22 cellular contexts compared by ENCODE assay signal in genomic region chr7:95302976-95303375, GRCh38. TPM values are rescaled to one million over a fixed set of nuclear protein-coding genes. Genes with fewer than 3 reads are reported as not detected.
A peak's percentile ranks its signal among the peaks of the same experiment; 100 is the strongest.
DNase-seq lines count a peak whose midpoint lies in the region; ATAC-seq, FAIRE-seq and TF ChIP-seq lines count a peak whose summit lies in the region.
"Had no signal": no experiment of that assay in that cellular context is flagged by ENCODE, and none has a peak within 500 bp of the region (broad histone marks: within the 10 kb centered on the region; RNA-seq: fewer than 3 reads in every experiment).

No MANE protein-coding gene starts in this region.

- no peaks in the 10 kb centered on the region for H3K36me3 Mint-ChIP-seq in MCF 10A (ENCODE audit: insufficient read depth, unreplicated experiment)
- H3K36me3 Mint-ChIP-seq in T-helper 2 cell treated with Interferon-gamma antibody and Interleukin-4, amounts not matched to agents 5 μg/mL and 100 μg/mL, for 36 hours (ENCODE audit: low read depth): no peaks in the 10 kb centered on the region
- H3K36me3 Mint-ChIP-seq: CD14-positive monocyte had no signal

- BruUV-seq in MCF 10A (replicated peaks; lab: Mats Ljungman, UMichigan) (no TSS peak), HepG2 (replicated peaks; lab: Mats Ljungman, UMichigan) (no TSS peak)

- no peaks in the 10 kb centered on the region for H3K27me3 ChIP-seq in breast epithelium
- no peaks in the 10 kb centered on the region for H3K27me3 ChIP-seq in HepG2 (ENCODE audit: control insufficient read depth in 1 of 2, insufficient read depth in 2 of 2, low read length in 2 of 2)
- no peaks in the 10 kb centered on the region for H3K27me3 ChIP-seq in brain microvascular endothelial cell (replicated peaks)

- 20% methylated on average over 3 of the region's 3 CpGs for WGBS in HepG2 (ENCODE audit: low lambda C conversion rate)

- H3K79me2 ChIP-seq in HepG2 (ENCODE audit: insufficient read depth, low read length): no peaks in the 10 kb centered on the region

- POLR2A ChIA-PET in MCF 10A (lab: Yijun Ruan, JAX): no interaction called here
- POLR2A ChIA-PET in HepG2 (lab: Yijun Ruan, JAX): no interaction called here

- intact Hi-C loops in MCF 10A (cut with micrococcal nuclease): no loop called here
- intact Hi-C loops in breast epithelium (cut with DNase I; ENCODE audit: low total_unique reads): no loop called here
- intact Hi-C loops in HepG2 (cut with micrococcal nuclease; ENCODE audit: unreplicated experiment): no loop called here

- in situ Hi-C loops in HepG2 (cut with HindIII; ENCODE audit: extremely low pct_ligation_motif_present, low pct_unique_long_range_greater_than_20kb) (no loop called here), brain microvascular endothelial cell (cut with HindIII; ENCODE audit: low pct_ligation_motif_present, low sequenced_read_pairs) (no loop called here)

- FAIRE-seq in HepG2 (lab: Jason Lieb, UNC) (no peak), urothelium cell line (lab: Jason Lieb, UNC) (no peak)
- FAIRE-seq: GM18507, RCC 7860 had no signal

- CTCF ChIA-PET in MCF 10A (lab: Yijun Ruan, JAX): no interaction called here
- CTCF ChIA-PET in HepG2 (lab: Yijun Ruan, JAX; ENCODE audit: low intra/inter-chr PET ratio, low total read pairs): no interaction called here

- peaks cover 27% of the 10 kb centered on the region for H3K27me3 Mint-ChIP-seq in MCF 10A (ENCODE audit: insufficient read depth, unreplicated experiment)
- H3K27me3 Mint-ChIP-seq in T-helper 2 cell treated with Interferon-gamma antibody and Interleukin-4, amounts not matched to agents 5 μg/mL and 100 μg/mL, for 36 hours (ENCODE audit: low read depth): peaks cover 8% of the 10 kb centered on the region

- no peaks in the 10 kb centered on the region for H3K4me1 Mint-ChIP-seq in MCF 10A (ENCODE audit: insufficient read depth, unreplicated experiment)
- H3K4me1 Mint-ChIP-seq in T-helper 2 cell treated with Interferon-gamma antibody and Interleukin-4, amounts not matched to agents 5 μg/mL and 100 μg/mL, for 36 hours (ENCODE audit: low read depth): no peaks in the 10 kb centered on the region
- H3K4me1 Mint-ChIP-seq: CD14-positive monocyte had no signal

- H4K20me1 ChIP-seq in HepG2 (ENCODE audit: insufficient read depth, low read length): no peaks in the 10 kb centered on the region

- ATAC-seq in HepG2: peak; percentile 37; the same call in 2 of the 3 replicates

- H3K36me3 ChIP-seq in breast epithelium (no peaks in the 10 kb centered on the region), HepG2 (replicated peaks in 1 of 2; ENCODE audit: control insufficient read depth in 1 of 2, insufficient read depth in 2 of 2, low read length in 2 of 2) (no peaks in the 10 kb centered on the region), brain microvascular endothelial cell (replicated peaks) (no peaks in the 10 kb centered on the region)

- H2AFZ ChIP-seq in HepG2 (ENCODE audit: low read length): no peak overlapping the region

- no peak for TF ChIP-seq RAD21 in HepG2 (CRISPR knock-in tag; IDR thresholded peaks at IDR 0.05)

- no peak overlapping the region for H3K4me2 ChIP-seq in HepG2 (ENCODE audit: low read depth, low read length)

- no peak for TF ChIP-seq CTCF in MCF 10A (IDR thresholded peaks at IDR 0.05; ENCODE audit: unreplicated experiment)
- no peak for TF ChIP-seq CTCF in breast epithelium (IDR thresholded peaks at IDR 0.05)
- TF ChIP-seq CTCF in HepG2 (CRISPR knock-in tag; IDR thresholded peaks at IDR 0.05): no peak
- TF ChIP-seq CTCF in brain microvascular endothelial cell (IDR thresholded peaks at IDR 0.05; ENCODE audit: low read depth, low read length, missing control alignments): no peak

- no peak overlapping the region for H3K4me3 ChIP-seq in breast epithelium
- no peak overlapping the region for H3K4me3 ChIP-seq in HepG2 (replicated peaks in 1 of 3; ENCODE audit: insufficient read depth in 1 of 3, low read depth in 2 of 3, low read length in 3 of 3)
- H3K4me3 ChIP-seq in brain microvascular endothelial cell (ENCODE audit: low read depth, low read length): no peak overlapping the region

- TF ChIP-seq EP300 in HepG2 (IDR thresholded peaks at IDR 0.05; ENCODE audit: low read depth in 2 of 2, low read length in 2 of 2) (no peak), HepG2 (CRISPR knock-in tag; IDR thresholded peaks at IDR 0.05; ENCODE audit: borderline replicate concordance) (no peak)

- no peaks in the 10 kb centered on the region for H3K4me1 ChIP-seq in breast epithelium
- H3K4me1 ChIP-seq in HepG2 (ENCODE audit: insufficient read depth, low read length): no peaks in the 10 kb centered on the region

- H3K9ac ChIP-seq in HepG2 (ENCODE audit: insufficient read depth, low read depth, low read length): no peak overlapping the region

- DNase-seq in MCF 10A (ENCODE audit: unreplicated experiment) (peak; percentile 13), breast epithelium (ENCODE audit: low spot score in 2 of 2) (no peak), amniotic epithelial cell (ENCODE audit: low read depth) (peak; percentile 87), HepG2 (ENCODE audit: low spot score) (no peak), urothelium cell line (ENCODE audit: low spot score) (peak; percentile 28), brain microvascular endothelial cell (no peak), NCI-H1436 treated with DMSO at 0.1 percent for 48 hours (lab: John Stamatoyannopoulos, UW) (no peak)
- DNase-seq in T-helper 2 cell treated with Interferon-gamma antibody and Interleukin-4, amounts not matched to agents 5 μg/mL and 100 μg/mL, for 36 hours (ENCODE audit: low spot score): no peak
- DNase-seq: 8988T, COR-L47, DMS153, HCEC 1CT, NCI-H1092, NCI-H1694, NCI-H2171, NCI-H774, SIG-M5 had no signal

- H3K9me3 ChIP-seq in breast epithelium (no peaks in the 10 kb centered on the region), HepG2 (ENCODE audit: low read length) (no peaks in the 10 kb centered on the region)

- no peak overlapping the region for H3K27ac Mint-ChIP-seq in MCF 10A (ENCODE audit: low read depth, unreplicated experiment)
- no peak overlapping the region for H3K27ac Mint-ChIP-seq in T-helper 2 cell treated with Interferon-gamma antibody and Interleukin-4, amounts not matched to agents 5 μg/mL and 100 μg/mL, for 36 hours
- H3K27ac Mint-ChIP-seq: CD14-positive monocyte had no signal

- H3K4me3 Mint-ChIP-seq in MCF 10A (ENCODE audit: unreplicated experiment): no peak overlapping the region
- H3K4me3 Mint-ChIP-seq in T-helper 2 cell treated with Interferon-gamma antibody and Interleukin-4, amounts not matched to agents 5 μg/mL and 100 μg/mL, for 36 hours: no peak overlapping the region
- H3K4me3 Mint-ChIP-seq: CD14-positive monocyte had no signal

- no peak overlapping the region for H3K27ac ChIP-seq in breast epithelium
- no peak overlapping the region for H3K27ac ChIP-seq in HepG2 (ENCODE audit: extremely low read length, insufficient read depth, low read length)
- no peak overlapping the region for H3K27ac ChIP-seq in brain microvascular endothelial cell

- TF ChIP-seq POLR2A in breast epithelium (IDR thresholded peaks at IDR 0.05) (no peak), HepG2 (IDR thresholded peaks at IDR 0.05; ENCODE audit: insufficient read depth in 1 of 2, low read depth in 2 of 2, low read length in 2 of 2) (no peak)

- no peaks in the 10 kb centered on the region for H3K9me3 Mint-ChIP-seq in MCF 10A (ENCODE audit: unreplicated experiment)
- no peaks in the 10 kb centered on the region for H3K9me3 Mint-ChIP-seq in T-helper 2 cell treated with Interferon-gamma antibody and Interleukin-4, amounts not matched to agents 5 μg/mL and 100 μg/mL, for 36 hours

TF ChIP-seq in HepG2, 621 proteins besides CTCF, POLR2A, EP300 and RAD21 (continues in another document):
- TF ChIP-seq E2F2 (CRISPR knock-in tag; IDR thresholded peaks at IDR 0.05; ENCODE audit: borderline replicate concordance) (no peak), ZNF841 (CRISPR knock-in tag; IDR thresholded peaks at IDR 0.05; ENCODE audit: borderline replicate concordance) (no peak), TP53 (CRISPR knock-in tag; conservative IDR thresholded peaks at IDR 0.05) (no peak)

RNA-seq across cellular contexts. Expression of gene PON1, which starts 21.4 kb away (rescaled TPM):
- total RNA-seq in MCF 10A (2022): not detected in 2 replicates
- under 1 TPM in 2 of 3 donors, not detected in 1; 0.29 to 0.66 TPM for total RNA-seq in breast epithelium
- 0.27 TPM in 1 of 2 replicates, not detected in the other for total RNA-seq in HepG2 (2016; rRNA removed; fragmentation: Illumina TruSeq; extraction: Trizol)
- 0.20 TPM in 1 of 2 replicates, not detected in the other for total RNA-seq in HepG2 (2016; cell fraction: cytosol; rRNA removed; fragmentation: Illumina TruSeq; extraction: Trizol; ENCODE audit: low read depth)
- total RNA-seq in HepG2 (2016; cell fraction: insoluble cytoplasmic fraction; rRNA removed; fragmentation: Illumina TruSeq; extraction: Trizol): 0.25 and 0.30 TPM in 2 replicates
- 0.25 and 0.48 TPM in 2 replicates for total RNA-seq in HepG2 (2016; cell fraction: membrane; rRNA removed; fragmentation: Illumina TruSeq; extraction: Trizol)
- total RNA-seq in HepG2 (2016; cell fraction: nucleus; rRNA removed; fragmentation: Illumina TruSeq; extraction: Trizol): 1.1 and 1.4 TPM in 2 replicates
- polyA plus RNA-seq in HepG2 (2011; rRNA removed): 0.57 and 0.63 TPM in 2 replicates
- polyA plus RNA-seq in HepG2 (2011; cell fraction: cytosol; rRNA removed): 0.17 and 0.45 TPM in 2 replicates
- 0.08 and 0.21 TPM in 2 replicates for polyA plus RNA-seq in HepG2 (2011; cell fraction: nucleus; rRNA removed)
- 0.31 and 0.91 TPM in 2 replicates for polyA plus RNA-seq in HepG2 (2012)
- 0.20 and 0.59 TPM in 2 replicates for polyA plus RNA-seq in HepG2 (2016; cell fraction: cytosol; fragmentation: Illumina TruSeq; extraction: Trizol; ENCODE audit: low read depth)
- polyA plus RNA-seq in HepG2 (2016; cell fraction: insoluble cytoplasmic fraction; fragmentation: Illumina TruSeq; extraction: Trizol; ENCODE audit: low read depth): 0.09 and 0.84 TPM in 2 replicates
- polyA plus RNA-seq in HepG2 (2016; cell fraction: membrane; fragmentation: Illumina TruSeq; extraction: Trizol; ENCODE audit: low read depth): 0.81 TPM in 1 of 2 replicates, not detected in the other
- polyA plus RNA-seq in HepG2 (2016; cell fraction: nucleus; fragmentation: Illumina TruSeq; extraction: Trizol; ENCODE audit: insufficient read depth, low read depth): 0.39 and 1.5 TPM in 2 replicates
- polyA minus RNA-seq in HepG2 (2011; rRNA and poly(A)+ RNA removed; ENCODE audit: low replicate concordance): 0.23 and 0.44 TPM in 2 replicates
- not detected in 2 replicates for polyA minus RNA-seq in HepG2 (2011; cell fraction: cytosol; rRNA and poly(A)+ RNA removed)
- polyA minus RNA-seq in HepG2 (2011; cell fraction: nucleus; rRNA and poly(A)+ RNA removed): 0.25 and 0.52 TPM in 2 replicates
- total RNA-seq: HT1080, NCI-H460 had no signal
- polyA plus RNA-seq: CD14-positive monocyte had no signal

Comparison
In these comparisons a context has a peak if more than half of its experiments do, and no peak if none do; other contexts are left out.
1. DNase-seq: peak in MCF 10A (single experiment), amniotic epithelial cell (single experiment) and urothelium cell line (single experiment); none in breast epithelium (0 of 2), HepG2 (single experiment), brain microvascular endothelial cell (single experiment), T-helper 2 cell treated with Interferon-gamma antibody and Interleukin-4, amounts not matched to agents 5 μg/mL and 100 μg/mL, for 36 hours (single experiment) and NCI-H1436 treated with DMSO at 0.1 percent for 48 hours (single experiment).